ENCODE assay signal across 26 cellular contexts in the genomic region with DNA sequence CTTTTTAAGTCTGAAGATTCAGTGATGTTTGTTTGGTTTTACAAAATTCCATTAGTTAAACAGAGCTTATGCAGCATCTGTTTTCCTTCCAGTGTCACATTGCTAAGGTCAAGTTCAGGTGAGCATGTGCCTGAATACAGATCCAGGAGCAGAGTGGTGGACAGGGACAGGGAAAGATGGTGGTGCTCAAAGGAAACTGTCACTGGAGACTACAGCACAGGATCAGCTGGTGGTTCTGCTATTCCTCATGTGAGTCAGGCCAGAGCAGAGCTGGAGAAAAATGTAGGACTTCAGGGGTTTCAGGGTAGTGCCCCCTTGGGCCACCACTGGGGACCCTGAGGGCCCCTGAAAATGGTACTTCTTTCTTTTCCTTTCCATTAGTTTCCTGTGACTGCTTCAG.
"Had no signal": no experiment of that assay in that cellular context is flagged by ENCODE, and none has a peak within 500 bp of the region (broad histone marks: within the 10 kb centered on the region; RNA-seq: fewer than 3 reads in every experiment).

No MANE protein-coding gene starts in this region.

- H3K4me3 ChIP-seq: stomach, suprapubic skin, testis, thoracic aorta, thyroid gland, tibial artery, tibial nerve, transverse colon, upper lobe of left lung, upper lobe of right lung, uterus, vagina had no signal

- ATAC-seq: stimulated activated effector memory CD8-positive, alpha-beta T cell treated with anti-CD3 and anti-CD28 coated beads, Interleukin-12 subunit alpha, Interleukin-12 subunit beta, amount 100 ng/mL, for 72 hours; stimulated activated memory B cell treated with anti-CD40 and anti-IgM and Interleukin-4, amounts not matched to agents 10 μg/mL and 1 μg/mL and 100 μg/mL, for 72 hours; stimulated activated naive B cell treated with anti-CD40 and anti-IgM and Interleukin-4, amounts not matched to agents 10 μg/mL and 1 μg/mL and 100 μg/mL, for 72 hours; stimulated activated naive CD8-positive, alpha-beta T cell treated with anti-CD3 and anti-CD28 coated beads, Interleukin-15, amount 100 ng/mL, for 72 hours; stimulated activated naive CD8-positive, alpha-beta T cell treated with anti-CD3 and anti-CD28 coated beads, Interleukin-15, Interleukin-2, amounts not matched to agents 100 U/mL and 50 U/mL, for 24 hours; upper lobe of right lung had no signal

- H3K27ac ChIP-seq: stomach, suprapubic skin, testis, thoracic aorta, thyroid gland, tibial artery, tibial nerve, transverse colon, upper lobe of left lung, upper lobe of right lung, uterus, vagina had no signal

- H3K4me1 ChIP-seq: stomach, suprapubic skin, testis, tibial artery, transverse colon, upper lobe of left lung, upper lobe of right lung, uterus, vagina had no signal

- H3K36me3 ChIP-seq: stomach, suprapubic skin, thoracic aorta, thyroid gland, tibial artery, tibial nerve, transverse colon, upper lobe of left lung, upper lobe of right lung, uterus, vagina had no signal

- H3K9me3 ChIP-seq: stomach, suprapubic skin, testis, thoracic aorta, thyroid gland, tibial artery, tibial nerve, transverse colon, upper lobe of left lung, upper lobe of right lung, uterus, vagina had no signal

- H3K27me3 ChIP-seq: stomach, suprapubic skin, testis, thyroid gland, tibial nerve, transverse colon, upper lobe of left lung, upper lobe of right lung, uterus, vagina had no signal

- DNase-seq: stimulated activated CD4-positive, alpha-beta T cell treated with anti-CD3 and anti-CD28 coated beads, Interleukin-2, amount 100 ng/mL, for 48 hours; stimulated activated CD4-positive, alpha-beta T cell treated with anti-CD3 and anti-CD28 coated beads, Interleukin-4, amount 100 ng/mL, for 1 hour; stimulated activated CD4-positive, alpha-beta T cell treated with anti-CD3 and anti-CD28 coated beads, Interleukin-4, amount 100 ng/mL, for 24 hours; stimulated activated CD4-positive, alpha-beta T cell treated with anti-CD3 and anti-CD28 coated beads, Interleukin-4, amount 100 ng/mL, for 4 hours; stimulated activated CD8-positive, alpha-beta memory T cell treated with anti-CD3 and anti-CD28 coated beads, Interleukin-4, amount 100 ng/mL, for 48 hours; stimulated activated naive B cell treated with anti-CD40 and anti-IgM and Interleukin-4, amounts not matched to agents 10 μg/mL and 1 μg/mL and 100 μg/mL, for 72 hours; stimulated activated naive CD4-positive, alpha-beta T cell; stimulated activated naive CD4-positive, alpha-beta T cell treated with Interleukin-2 at 50 U/mL for 16 hours; stimulated activated naive CD8-positive, alpha-beta T cell treated with anti-CD3 and anti-CD28 coated beads, Interleukin-15, amount 100 ng/mL, for 72 hours; stimulated activated naive CD8-positive, alpha-beta T cell treated with anti-CD3 and anti-CD28 coated beads, Interleukin-15, Interleukin-2, amounts not matched to agents 100 U/mL and 50 U/mL, for 24 hours; stomach; substantia nigra; testis; thyroid gland; tibial artery; transverse colon; trophoblast cell; upper lobe of right lung; uterus had no signal
